ENCODE assay signal across 1 cellular context in the genomic region with DNA sequence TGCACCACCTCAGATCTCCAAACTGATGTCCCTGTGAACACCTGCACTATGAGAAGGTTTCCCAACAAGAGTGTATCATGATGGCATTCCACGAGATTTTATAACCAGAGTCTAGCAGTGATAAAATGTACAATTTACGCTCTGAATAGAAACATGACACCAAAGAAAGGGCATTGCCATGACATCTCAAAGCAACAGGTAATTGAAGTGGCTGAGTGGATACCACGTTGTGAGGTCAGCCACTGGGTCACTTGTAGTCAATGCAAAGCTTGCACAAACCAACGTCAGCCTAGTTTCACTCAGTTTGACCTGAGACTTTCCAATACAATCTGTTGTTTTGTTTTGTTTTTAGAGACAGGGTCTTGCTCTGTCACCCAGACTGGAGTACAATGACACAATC.
TF ChIP-seq lines count a peak whose summit lies in the region.

No MANE protein-coding gene starts in this region.

TF ChIP-seq in HepG2, 621 proteins besides CTCF, POLR2A, EP300 and RAD21 (continued from another document):
- no peak for TF ChIP-seq RXRB (CRISPR knock-in tag; IDR thresholded peaks at IDR 0.05; ENCODE audit: borderline replicate concordance)
